ENCODE assay signal across 8 cellular contexts in the genomic region with DNA sequence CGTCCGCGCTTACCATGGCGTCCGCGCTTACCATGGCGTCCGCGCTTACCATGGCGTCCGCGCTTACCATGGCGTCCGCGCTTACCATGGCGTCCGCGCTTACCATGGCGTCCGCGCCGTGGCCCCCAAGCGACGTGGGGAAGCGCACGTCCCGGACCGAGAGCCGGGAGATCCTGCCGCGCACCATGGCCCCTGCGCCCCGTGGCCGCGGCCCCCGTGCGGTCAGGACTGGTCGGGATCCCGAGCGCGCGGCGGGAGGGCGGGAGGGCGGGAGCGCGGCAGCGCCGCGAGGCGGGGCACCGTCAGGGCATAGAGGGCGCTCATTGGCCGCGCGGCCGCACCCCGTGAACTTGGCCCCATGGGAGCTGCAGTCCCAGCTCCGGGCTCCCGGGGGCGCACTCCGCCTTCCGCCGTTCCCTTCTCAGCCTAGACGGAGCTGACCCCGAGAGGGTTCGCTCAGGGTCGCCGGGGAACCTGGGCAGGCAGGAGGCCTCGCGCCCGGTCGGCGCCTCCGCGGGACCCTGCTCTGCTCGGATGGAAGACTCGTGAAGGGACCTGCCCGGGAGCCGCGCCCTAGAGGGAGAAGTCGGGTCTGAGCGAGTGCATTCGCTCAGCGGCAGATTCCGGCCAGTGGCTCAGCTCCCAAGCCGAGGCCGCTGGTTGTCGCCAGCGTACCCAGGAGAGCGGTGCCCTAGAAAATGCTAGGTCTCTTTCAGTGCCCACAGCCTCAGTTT. TPM values are rescaled to one million over a fixed set of nuclear protein-coding genes. Genes with fewer than 3 reads are reported as not detected.
A peak's percentile ranks its signal among the peaks of the same experiment; 100 is the strongest.
DNase-seq lines count a peak whose midpoint lies in the region; ATAC-seq and TF ChIP-seq lines count a peak whose summit lies in the region.

A gene with protein sequence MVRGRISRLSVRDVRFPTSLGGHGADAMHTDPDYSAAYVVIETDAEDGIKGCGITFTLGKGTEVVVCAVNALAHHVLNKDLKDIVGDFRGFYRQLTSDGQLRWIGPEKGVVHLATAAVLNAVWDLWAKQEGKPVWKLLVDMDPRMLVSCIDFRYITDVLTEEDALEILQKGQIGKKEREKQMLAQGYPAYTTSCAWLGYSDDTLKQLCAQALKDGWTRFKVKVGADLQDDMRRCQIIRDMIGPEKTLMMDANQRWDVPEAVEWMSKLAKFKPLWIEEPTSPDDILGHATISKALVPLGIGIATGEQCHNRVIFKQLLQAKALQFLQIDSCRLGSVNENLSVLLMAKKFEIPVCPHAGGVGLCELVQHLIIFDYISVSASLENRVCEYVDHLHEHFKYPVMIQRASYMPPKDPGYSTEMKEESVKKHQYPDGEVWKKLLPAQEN (minus strand): TSS at position 230 of the 734 bp plus-strand sequence. CDS start 43 bp downstream, at position 187.

- 4 to 14% (median 6%) methylated on average over 22 to 85 of the region's 91 CpGs; no CpG with 5 or more reads in 1 of the 5 donors for WGBS in stomach, 5 donors

- DNase-seq in COR-L47 (lab: John Stamatoyannopoulos, UW) (peak; percentile 67), HK-2 (ENCODE audit: unreplicated experiment) (peak; percentile 57), RWPE2 (ENCODE audit: low spot score) (peak; percentile 72), fibroblast of villous mesenchyme (ENCODE audit: low read depth) (peak; percentile 89), stomach (peak; percentile 90)
- DNase-seq in activated effector memory CD4-positive, alpha-beta T cell treated with anti-CD3 and anti-CD28 coated beads, Interleukin-2, amount 50 U/mL, for 16 hours, result peak; percentile 94

- H3K9me2 ChIP-seq in neural cell (ENCODE audit: insufficient read depth, low read length), result no peaks in the 10 kb centered on the region

- peak within 1 kb of the TSS; percentile 16 for H3K9ac ChIP-seq in neural cell (ENCODE audit: low read length)

- TF ChIP-seq RAD21 in neural cell (conservative IDR thresholded peaks at IDR 0.05), result no peak

- peaks cover 21% of the 10 kb centered on the region for H3K36me3 ChIP-seq in RWPE2 (ENCODE audit: low read depth)
- H3K36me3 ChIP-seq in neural cell (ENCODE audit: insufficient read depth, low read length), result no peaks in the 10 kb centered on the region
- peaks cover 0 to 11% (median 10%) of the 10 kb centered on the region in 4 donors for H3K36me3 ChIP-seq in stomach

- peak; percentile 77 for TF ChIP-seq CTCF in RWPE2 (IDR thresholded peaks at IDR 0.05; ENCODE audit: poor library complexity, severe bottlenecking)
- peak; percentile 74 for TF ChIP-seq CTCF in fibroblast of villous mesenchyme (IDR thresholded peaks at IDR 0.05; ENCODE audit: insufficient read depth, low read depth, low read length)
- peak; percentile 41 for TF ChIP-seq CTCF in neural cell (IDR thresholded peaks at IDR 0.05; ENCODE audit: poor library complexity, severe bottlenecking)
- TF ChIP-seq CTCF in stomach (IDR thresholded peaks at IDR 0.05), result peak in 5 of 7 experiments; percentile 48 to 95 (median 83)

- H3K4me1 ChIP-seq in RWPE2 (ENCODE audit: insufficient read depth, poor library complexity, severe bottlenecking) (peaks cover 13% of the 10 kb centered on the region), stomach (peaks cover 8 to 30% (median 19%) of the 10 kb centered on the region in 4 donors)

- ATAC-seq in GM19455 (IDR thresholded peaks at IDR 0.05; ENCODE audit: unreplicated experiment) (peak; percentile 81), RWPE2 (ENCODE audit: low read depth) (peak; percentile 89)

- peak within 1 kb of the TSS; percentile 32 for H3K4me2 ChIP-seq in neural cell (ENCODE audit: low read length)

- H3F3A ChIP-seq in neural cell (ENCODE audit: insufficient read depth, low read length, poor library complexity, severe bottlenecking), result no peaks in the 10 kb centered on the region

- H4K20me1 ChIP-seq in neural cell (ENCODE audit: insufficient read depth), result no peaks in the 10 kb centered on the region

- no peak for TF ChIP-seq EP300 in neural cell (conservative IDR thresholded peaks at IDR 0.05; ENCODE audit: poor library complexity, severe bottlenecking)
- TF ChIP-seq EP300 in stomach (IDR thresholded peaks at IDR 0.05), result no peak

- peak within 1 kb of the TSS; percentile 40 for H2AFZ ChIP-seq in neural cell (ENCODE audit: low read depth, low read length)

- H3K9me3 ChIP-seq in RWPE2 (ENCODE audit: severe bottlenecking), result no peaks in the 10 kb centered on the region
- H3K9me3 ChIP-seq in neural cell (ENCODE audit: low read length), result peaks cover 7% of the 10 kb centered on the region
- no peaks in the 10 kb centered on the region for H3K9me3 ChIP-seq in stomach

- peak within 1 kb of the TSS; percentile 56 for H3K4me3 ChIP-seq in RWPE2 (ENCODE audit: severe bottlenecking)
- peak within 1 kb of the TSS; percentile 87 for H3K4me3 ChIP-seq in fibroblast of villous mesenchyme (ENCODE audit: low read depth, low read length)
- H3K4me3 ChIP-seq in neural cell (ENCODE audit: low read length), result peak within 1 kb of the TSS; percentile 66
- H3K4me3 ChIP-seq in stomach, result peak within 1 kb of the TSS; percentile 56 to 81 (median 70)

- peak within 1 kb of the TSS; percentile 62 for H3K27ac ChIP-seq in RWPE2 (ENCODE audit: poor library complexity, severe bottlenecking)
- no peak within 1 kb of the TSS for H3K27ac ChIP-seq in neural cell (ENCODE audit: low read length)
- peak within 1 kb of the TSS; percentile 71 to 92 (median 89) for H3K27ac ChIP-seq in stomach

- no peaks in the 10 kb centered on the region for H3K79me2 ChIP-seq in neural cell (replicated peaks; ENCODE audit: insufficient read depth, low read length)

- no peak for TF ChIP-seq POLR2A in stomach (IDR thresholded peaks at IDR 0.05)

- H3K27me3 ChIP-seq in RWPE2 (ENCODE audit: insufficient read depth, poor library complexity, severe bottlenecking) (no peaks in the 10 kb centered on the region), neural cell (ENCODE audit: insufficient read depth, low read depth, low read length) (peaks cover 8% of the 10 kb centered on the region), stomach (no peaks in the 10 kb centered on the region)

- intact Hi-C loops in stomach (cut with DNase I; ENCODE audit: low total_unique reads), result no loop called here

TF ChIP-seq in neural cell, 6 proteins besides CTCF, POLR2A, EP300 and RAD21:
- no peak for TF ChIP-seq POLR2AphosphoS5 (IDR thresholded peaks at IDR 0.05)
- TF ChIP-seq SMC3 (conservative IDR thresholded peaks at IDR 0.05; ENCODE audit: poor library complexity), result no peak
- TF ChIP-seq TAF1 (IDR thresholded peaks at IDR 0.05; ENCODE audit: low read depth), result no peak
- TF ChIP-seq, protein P1, sequence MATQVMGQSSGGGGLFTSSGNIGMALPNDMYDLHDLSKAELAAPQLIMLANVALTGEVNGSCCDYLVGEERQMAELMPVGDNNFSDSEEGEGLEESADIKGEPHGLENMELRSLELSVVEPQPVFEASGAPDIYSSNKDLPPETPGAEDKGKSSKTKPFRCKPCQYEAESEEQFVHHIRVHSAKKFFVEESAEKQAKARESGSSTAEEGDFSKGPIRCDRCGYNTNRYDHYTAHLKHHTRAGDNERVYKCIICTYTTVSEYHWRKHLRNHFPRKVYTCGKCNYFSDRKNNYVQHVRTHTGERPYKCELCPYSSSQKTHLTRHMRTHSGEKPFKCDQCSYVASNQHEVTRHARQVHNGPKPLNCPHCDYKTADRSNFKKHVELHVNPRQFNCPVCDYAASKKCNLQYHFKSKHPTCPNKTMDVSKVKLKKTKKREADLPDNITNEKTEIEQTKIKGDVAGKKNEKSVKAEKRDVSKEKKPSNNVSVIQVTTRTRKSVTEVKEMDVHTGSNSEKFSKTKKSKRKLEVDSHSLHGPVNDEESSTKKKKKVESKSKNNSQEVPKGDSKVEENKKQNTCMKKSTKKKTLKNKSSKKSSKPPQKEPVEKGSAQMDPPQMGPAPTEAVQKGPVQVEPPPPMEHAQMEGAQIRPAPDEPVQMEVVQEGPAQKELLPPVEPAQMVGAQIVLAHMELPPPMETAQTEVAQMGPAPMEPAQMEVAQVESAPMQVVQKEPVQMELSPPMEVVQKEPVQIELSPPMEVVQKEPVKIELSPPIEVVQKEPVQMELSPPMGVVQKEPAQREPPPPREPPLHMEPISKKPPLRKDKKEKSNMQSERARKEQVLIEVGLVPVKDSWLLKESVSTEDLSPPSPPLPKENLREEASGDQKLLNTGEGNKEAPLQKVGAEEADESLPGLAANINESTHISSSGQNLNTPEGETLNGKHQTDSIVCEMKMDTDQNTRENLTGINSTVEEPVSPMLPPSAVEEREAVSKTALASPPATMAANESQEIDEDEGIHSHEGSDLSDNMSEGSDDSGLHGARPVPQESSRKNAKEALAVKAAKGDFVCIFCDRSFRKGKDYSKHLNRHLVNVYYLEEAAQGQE (IDR thresholded peaks at IDR 0.05; ENCODE audit: borderline replicate concordance), result no peak
- TF ChIP-seq MXI1 (conservative IDR thresholded peaks at IDR 0.05; ENCODE audit: poor library complexity, severe bottlenecking), result no peak
- TF ChIP-seq EZH2 (IDR thresholded peaks at IDR 0.05; ENCODE audit: borderline replicate concordance, insufficient read depth, low read length, poor library complexity, severe bottlenecking), result no peak

RNA-seq across cellular contexts. Expression of the gene that starts here (rescaled TPM):
- 27.7 and 31.1 TPM in 2 replicates for total RNA-seq in fibroblast of villous mesenchyme
- polyA plus RNA-seq in neural cell, result 4.3 and 9.0 TPM in 2 replicates
- 4.1 and 7.3 TPM in 2 replicates for polyA minus RNA-seq in neural cell
- total RNA-seq in stomach, result 100 to 1,000 TPM in 3 of 5 donors, 10 to 100 TPM in 2; 61.4 to 114 (median 106) TPM
- polyA plus RNA-seq in stomach, result 10 to 100 TPM; 24.0 to 58.0 (median 31.8) TPM
